ENCODE assay signal across 1 cellular context in genomic region chr15:62812515-62812835, GRCh38.
A peak's percentile ranks its signal among the peaks of the same experiment; 100 is the strongest.
TF ChIP-seq lines count a peak whose summit lies in the region.

No MANE protein-coding gene starts in this region.

TF ChIP-seq in HepG2, 621 proteins besides CTCF, POLR2A, EP300 and RAD21 (continued from another document):
- TF ChIP-seq PAXIP1 (CRISPR knock-in tag; conservative IDR thresholded peaks at IDR 0.05) (peak; percentile 62), ZNF589 (CRISPR knock-in tag; conservative IDR thresholded peaks at IDR 0.05) (no peak)
